ENCODE assay signal across 12 cellular contexts in genomic region chr9:103991698-103992097, GRCh38.
A peak's percentile ranks its signal among the peaks of the same experiment; 100 is the strongest.
DNase-seq lines count a peak whose midpoint lies in the region; ATAC-seq lines count a peak whose summit lies in the region.
"Had no signal": no experiment of that assay in that cellular context is flagged by ENCODE, and none has a peak within 500 bp of the region (broad histone marks: within the 10 kb centered on the region; RNA-seq: fewer than 3 reads in every experiment).

No MANE protein-coding gene starts in this region.

- intact Hi-C loops in left cardiac atrium (cut with DNase I): no loop called here

- peak; percentile 86 for ATAC-seq in GM18502 (IDR thresholded peaks at IDR 0.05; ENCODE audit: poor library complexity, unreplicated experiment)
- ATAC-seq in GM19468 (IDR thresholded peaks at IDR 0.05; ENCODE audit: extremely low read depth, unreplicated experiment): peak; percentile 35
- ATAC-seq in HG03095 (IDR thresholded peaks at IDR 0.05; ENCODE audit: unreplicated experiment): peak; percentile 73
- ATAC-seq in left cardiac atrium: no peak

- DNase-seq in amniotic epithelial cell (ENCODE audit: low read depth) (peak; percentile 3), activated gamma-delta T cell (lab: John Stamatoyannopoulos, UW) (no peak), GM03348 (ENCODE audit: low spot score) (no peak), left cardiac atrium (no peak), NCI-H1694 (lab: John Stamatoyannopoulos, UW) (no peak)
- DNase-seq: DMS53, erythroblast, NCI-H345, thyroid gland had no signal

Comparison
In these comparisons a context has a peak if more than half of its experiments do, and no peak if none do; other contexts are left out.
1. ATAC-seq: peak in GM18502 (single experiment), GM19468 (single experiment) and HG03095 (single experiment); none in left cardiac atrium (0 of 2).